Comparison of ENCODE assay signal across 8 cellular contexts in the genomic region with DNA sequence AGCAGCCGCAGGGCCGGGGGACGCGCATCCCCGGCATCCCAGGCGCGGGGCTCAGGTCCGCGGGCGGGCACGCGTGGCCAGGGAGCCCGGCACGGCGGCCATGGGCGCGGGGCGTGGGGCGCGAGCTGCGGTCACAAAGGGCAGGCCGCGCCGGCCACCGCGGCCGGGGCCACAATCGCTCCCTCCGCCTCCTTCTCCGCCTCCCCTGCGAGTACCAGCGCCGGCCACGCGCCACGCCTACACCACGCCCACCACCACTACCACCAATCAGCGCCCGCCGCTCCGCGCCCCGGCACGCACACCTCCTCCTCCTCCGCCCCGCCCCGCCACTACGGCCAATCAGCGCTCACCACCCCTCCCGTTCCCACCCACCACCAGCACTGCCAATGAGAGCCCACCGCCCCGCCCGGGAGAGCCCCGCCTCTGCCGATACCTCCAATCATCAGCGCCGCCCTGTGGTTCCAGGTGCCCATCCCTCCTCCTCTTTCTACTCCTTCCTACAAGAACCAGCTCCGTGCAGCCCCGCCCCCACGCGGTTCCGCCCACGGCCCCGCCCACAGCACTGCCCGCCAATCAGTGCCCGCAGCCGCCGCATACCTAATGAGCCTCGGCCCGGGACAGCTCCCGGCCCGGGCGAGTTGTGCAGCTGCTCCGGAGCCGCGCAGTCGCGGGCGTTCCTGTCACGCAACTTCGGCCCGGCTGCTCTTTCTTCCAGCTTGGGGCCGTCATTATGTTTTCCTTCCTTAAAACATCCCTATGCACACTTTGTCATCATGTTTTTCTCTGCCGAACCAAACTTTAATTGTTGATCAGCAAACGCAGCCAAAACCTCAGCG. TPM values are rescaled to one million over a fixed set of nuclear protein-coding genes. Genes with fewer than 3 reads are reported as not detected.
DNase-seq lines count a peak whose midpoint lies in the region; TF ChIP-seq lines count a peak whose summit lies in the region.

A gene (minus strand): TSS at position 213 of the 836 bp plus-strand sequence. CDS start 232 bp downstream, outside the sequence.

- H3K4me3 ChIP-seq in GM06990 (replicated peaks; ENCODE audit: low read depth, low read length) (peak within 1 kb of the TSS; percentile 71), SK-N-MC (peak within 1 kb of the TSS; percentile 89)

- peak; percentile 3 for TF ChIP-seq CTCF in GM06990 (IDR thresholded peaks at IDR 0.05; ENCODE audit: insufficient read depth, low read length, poor library complexity, severe bottlenecking)
- TF ChIP-seq CTCF in HFFc6 (IDR thresholded peaks at IDR 0.05), result peak; percentile 43; the same call in 1 of the 2 replicates

- H3K27me3 ChIP-seq in GM06990 (replicated peaks; ENCODE audit: control insufficient read depth, insufficient read depth, low read length), result no peaks in the 10 kb centered on the region; the same call in 1 of the 2 replicates

- peak within 1 kb of the TSS; percentile 66 for H3K9ac ChIP-seq in SK-N-MC (ENCODE audit: insufficient read length)

- peak within 1 kb of the TSS; percentile 90 for H3K4me3 Mint-ChIP-seq in HFFc6
- H3K4me3 Mint-ChIP-seq in activated naive CD4-positive, alpha-beta T cell treated with anti-CD3 and anti-CD28 coated beads, Interleukin-2, amount 50 U/mL, for 24 hours, result peak within 1 kb of the TSS; percentile 91

- H3K36me3 Mint-ChIP-seq in HFFc6 (ENCODE audit: low read depth), result no peaks in the 10 kb centered on the region
- H3K36me3 Mint-ChIP-seq in activated naive CD4-positive, alpha-beta T cell treated with anti-CD3 and anti-CD28 coated beads, Interleukin-2, amount 50 U/mL, for 24 hours, result no peaks in the 10 kb centered on the region

- H3K9me3 ChIP-seq in SK-N-MC (ENCODE audit: low read depth, low read length), result no peaks in the 10 kb centered on the region

- H3K4me1 Mint-ChIP-seq in HFFc6 (ENCODE audit: low read depth), result peaks cover 54% of the 10 kb centered on the region
- H3K4me1 Mint-ChIP-seq in activated naive CD4-positive, alpha-beta T cell treated with anti-CD3 and anti-CD28 coated beads, Interleukin-2, amount 50 U/mL, for 24 hours, result peaks cover 16% of the 10 kb centered on the region

- H3K27ac ChIP-seq in SK-N-MC (no peak within 1 kb of the TSS), substantia nigra (ENCODE audit: low read depth, low read length, poor library complexity, severe bottlenecking) (peak within 1 kb of the TSS; percentile 92)

- H3K27me3 Mint-ChIP-seq in HFFc6 (ENCODE audit: insufficient read depth), result peaks cover 1% of the 10 kb centered on the region
- no peaks in the 10 kb centered on the region for H3K27me3 Mint-ChIP-seq in activated naive CD4-positive, alpha-beta T cell treated with anti-CD3 and anti-CD28 coated beads, Interleukin-2, amount 50 U/mL, for 24 hours

- no peaks in the 10 kb centered on the region for H3K9me3 Mint-ChIP-seq in HFFc6
- H3K9me3 Mint-ChIP-seq in activated naive CD4-positive, alpha-beta T cell treated with anti-CD3 and anti-CD28 coated beads, Interleukin-2, amount 50 U/mL, for 24 hours, result no peaks in the 10 kb centered on the region

- H3K27ac Mint-ChIP-seq in HFFc6, result peak within 1 kb of the TSS; percentile 94
- H3K27ac Mint-ChIP-seq in activated naive CD4-positive, alpha-beta T cell treated with anti-CD3 and anti-CD28 coated beads, Interleukin-2, amount 50 U/mL, for 24 hours, result peak within 1 kb of the TSS; percentile 79

- H3K36me3 ChIP-seq in GM06990 (ENCODE audit: control insufficient read depth, insufficient read depth, low read length) (no peaks in the 10 kb centered on the region), SK-N-MC (ENCODE audit: insufficient read depth, low read length) (no peaks in the 10 kb centered on the region)

- peak; percentile 99 for DNase-seq in GM06990 (ENCODE audit: extremely low read depth, insufficient read length)
- peak; percentile 100 for DNase-seq in HFFc6
- peak; percentile 99 for DNase-seq in NAMALWA (ENCODE audit: low spot score)
- DNase-seq in SK-N-MC (ENCODE audit: low read depth, low spot score), result peak; percentile 93
- peak; percentile 98 for DNase-seq in germinal center (ENCODE audit: low spot score)
- DNase-seq in non-pigmented ciliary epithelial cell (ENCODE audit: low read depth), result peak; percentile 96
- peak; percentile 89 to 100 (median 100) for DNase-seq in substantia nigra (lab: John Stamatoyannopoulos, UW)

RNA-seq across cellular contexts. Expression of the gene that starts here (rescaled TPM):
- 10 to 100 TPM; 10.1 to 13.9 (median 11.9) TPM for total RNA-seq in HFFc6 (2021; fragmentation: NEBNext Ultra II Directional; extraction: Animal tissue kit (Norgen Biotek cat#: 25700))
